Comparison of ENCODE assay signal across 10 cellular contexts in genomic region chr3:173932624-173933023, GRCh38.
DNase-seq lines count a peak whose midpoint lies in the region; ATAC-seq, FAIRE-seq and TF ChIP-seq lines count a peak whose summit lies in the region.
"Had no signal": no experiment of that assay in that cellular context is flagged by ENCODE, and none has a peak within 500 bp of the region (broad histone marks: within the 10 kb centered on the region; RNA-seq: fewer than 3 reads in every experiment).

No MANE protein-coding gene starts in this region.

- H3K9me2 ChIP-seq in hepatocyte (replicated peaks; ENCODE audit: insufficient read depth) = no peaks in the 10 kb centered on the region

- peak; percentile 39 for FAIRE-seq in RCC 7860 (lab: Jason Lieb, UNC)
- FAIRE-seq in frontal cortex (lab: Jason Lieb, UNC) = no peak

- H3K4me3 Mint-ChIP-seq in activated T-cell treated with anti-CD3 and anti-CD28 coated beads, Interleukin-2, amount 50 U/mL, for 4 hours = no peak overlapping the region

- TF ChIP-seq POLR2A in prostate gland (IDR thresholded peaks at IDR 0.05) = no peak

- no peaks in the 10 kb centered on the region for H4K20me1 ChIP-seq in hepatocyte (ENCODE audit: insufficient read depth, poor library complexity, severe bottlenecking)

- no peak overlapping the region for H3K4me3 ChIP-seq in hepatocyte
- H3K4me3 ChIP-seq in prostate gland = no peak overlapping the region
- H3K4me3 ChIP-seq: testis had no signal

- H3K4me1 ChIP-seq in hepatocyte (ENCODE audit: insufficient read depth) = no peaks in the 10 kb centered on the region
- no peaks in the 10 kb centered on the region for H3K4me1 ChIP-seq in prostate gland (replicated peaks)
- H3K4me1 ChIP-seq: parathyroid adenoma, testis had no signal

- no peaks in the 10 kb centered on the region for H3K4me1 Mint-ChIP-seq in activated T-cell treated with anti-CD3 and anti-CD28 coated beads, Interleukin-2, amount 50 U/mL, for 4 hours (ENCODE audit: low read depth)

- no peaks in the 10 kb centered on the region for H3K36me3 Mint-ChIP-seq in activated T-cell treated with anti-CD3 and anti-CD28 coated beads, Interleukin-2, amount 50 U/mL, for 4 hours (ENCODE audit: insufficient read depth)

- no peaks in the 10 kb centered on the region for H3K9me3 ChIP-seq in hepatocyte (ENCODE audit: low read depth)
- no peaks in the 10 kb centered on the region for H3K9me3 ChIP-seq in prostate gland
- H3K9me3 ChIP-seq: testis had no signal

- no peaks in the 10 kb centered on the region for H3K79me2 ChIP-seq in hepatocyte
- H3K79me2 ChIP-seq: parathyroid adenoma had no signal

- H3K27me3 ChIP-seq in hepatocyte (no peaks in the 10 kb centered on the region), prostate gland (replicated peaks; ENCODE audit: insufficient read depth) (no peaks in the 10 kb centered on the region)
- H3K27me3 ChIP-seq: testis had no signal

- H3K27ac ChIP-seq in hepatocyte = no peak overlapping the region
- no peak overlapping the region for H3K27ac ChIP-seq in prostate gland
- H3K27ac ChIP-seq: parathyroid adenoma, testis had no signal

- peak; percentile 65 for ATAC-seq in HG02870 (IDR thresholded peaks at IDR 0.05; ENCODE audit: unreplicated experiment)
- no peak for ATAC-seq in activated T-cell treated with anti-CD3 and anti-CD28 coated beads, Interleukin-2, amount 50 U/mL, for 4 hours

- peak; percentile 84 for DNase-seq in Daoy (ENCODE audit: low read depth)
- DNase-seq in RCC 7860 (ENCODE audit: low spot score) = peak; percentile 47
- peak; percentile 44 for DNase-seq in hepatocyte (ENCODE audit: low spot score)
- DNase-seq in prostate gland (ENCODE audit: low spot score) = no peak
- no peak for DNase-seq in stimulated activated CD4-positive, alpha-beta T cell treated with anti-CD3 and anti-CD28 coated beads, Interleukin-12 subunit alpha, Interleukin-12 subunit beta, amount 100 ng/mL, for 4 hours
- DNase-seq in activated T-cell treated with anti-CD3 and anti-CD28 coated beads, Interleukin-2, amount 50 U/mL, for 4 hours = no peak
- no peak for DNase-seq in frontal cortex (ENCODE audit: low spot score in 2 of 2)
- DNase-seq: testis had no signal

- H3K9me3 Mint-ChIP-seq in activated T-cell treated with anti-CD3 and anti-CD28 coated beads, Interleukin-2, amount 50 U/mL, for 4 hours = peaks cover 3% of the 10 kb centered on the region

- no peak for TF ChIP-seq CTCF in hepatocyte (IDR thresholded peaks at IDR 0.05; ENCODE audit: poor library complexity)
- no peak for TF ChIP-seq CTCF in prostate gland (IDR thresholded peaks at IDR 0.05)

- intact Hi-C loops in prostate gland (cut with DNase I) = no loop called here

- no peaks in the 10 kb centered on the region for H3K36me3 ChIP-seq in hepatocyte (replicated peaks; ENCODE audit: insufficient read depth, low read depth)
- no peaks in the 10 kb centered on the region for H3K36me3 ChIP-seq in prostate gland

- no peaks in the 10 kb centered on the region for H3K27me3 Mint-ChIP-seq in activated T-cell treated with anti-CD3 and anti-CD28 coated beads, Interleukin-2, amount 50 U/mL, for 4 hours (ENCODE audit: low read depth)

- no peak overlapping the region for H3K4me2 ChIP-seq in hepatocyte

- no peak overlapping the region for H2AFZ ChIP-seq in hepatocyte
- H2AFZ ChIP-seq: parathyroid adenoma had no signal

Comparison
In these comparisons a context has a peak if more than half of its experiments do, and no peak if none do; other contexts are left out.
1. DNase-seq: peak in Daoy (single experiment), RCC 7860 (single experiment) and hepatocyte (single experiment); none in prostate gland (single experiment), stimulated activated CD4-positive, alpha-beta T cell treated with anti-CD3 and anti-CD28 coated beads, Interleukin-12 subunit alpha, Interleukin-12 subunit beta, amount 100 ng/mL, for 4 hours (single experiment), activated T-cell treated with anti-CD3 and anti-CD28 coated beads, Interleukin-2, amount 50 U/mL, for 4 hours (single experiment) and frontal cortex (0 of 2).